In genomic region chr1:34918609-34919561, GRCh38 we compare ENCODE assay signal across 11 cellular contexts. TPM values are rescaled to one million over a fixed set of nuclear protein-coding genes. Genes with fewer than 3 reads are reported as not detected.
DNase-seq lines count a peak whose midpoint lies in the region; ATAC-seq, FAIRE-seq and TF ChIP-seq lines count a peak whose summit lies in the region.
"Had no signal": no experiment of that assay in that cellular context is flagged by ENCODE, and none has a peak within 500 bp of the region (broad histone marks: within the 10 kb centered on the region; RNA-seq: fewer than 3 reads in every experiment).

No MANE protein-coding gene starts in this region.

- H3K9me2 ChIP-seq in GM23338 (ENCODE audit: insufficient read depth): no peaks in the 10 kb centered on the region

- 6% methylated on average over 16 of the region's 21 CpGs for WGBS in right lobe of liver (ENCODE audit: insufficient coverage, low coverage, low lambda C conversion rate, missing lambda C conversion rate)

- ATAC-seq in GM23338 (peak; percentile 89), right lobe of liver (peak; percentile 36 to 61 (median 44)), GM21529 (IDR thresholded peaks at IDR 0.05; ENCODE audit: unreplicated experiment) (no peak)

- H3F3A ChIP-seq in GM23338 (replicated peaks; ENCODE audit: low read depth): no peaks in the 10 kb centered on the region

- no peaks in the 10 kb centered on the region for H3K9me3 ChIP-seq in BLaER1 treated with 17β-estradiol and CSF1 and Interleukin-3, amounts not matched to agents 10 nM and 100 nM (replicated peaks in 1 of 11)
- H3K9me3 ChIP-seq in SJCRH30 (replicated peaks): no peaks in the 10 kb centered on the region
- no peaks in the 10 kb centered on the region for H3K9me3 ChIP-seq in right lobe of liver

- H3K4me1 ChIP-seq in BLaER1 treated with 17β-estradiol and CSF1 and Interleukin-3, amounts not matched to agents 10 nM and 100 nM: peaks cover 24 to 39% (median 28%) of the 10 kb centered on the region in 10 experiments
- H3K4me1 ChIP-seq in GM23338 (ENCODE audit: insufficient read depth) (peaks cover 44% of the 10 kb centered on the region), SJCRH30 (no peaks in the 10 kb centered on the region), right lobe of liver (no peaks in the 10 kb centered on the region)

- H3K4me2 ChIP-seq in BLaER1 treated with 17β-estradiol and CSF1 and Interleukin-3, amounts not matched to agents 10 nM and 100 nM: peak overlapping the region; percentile 63 to 95 (median 89)
- peak overlapping the region; percentile 64 for H3K4me2 ChIP-seq in GM23338

- H3K36me3 ChIP-seq in BLaER1 treated with 17β-estradiol and CSF1 and Interleukin-3, amounts not matched to agents 10 nM and 100 nM: no peaks in the 10 kb centered on the region
- no peaks in the 10 kb centered on the region for H3K36me3 ChIP-seq in GM23338 (ENCODE audit: insufficient read depth)
- no peaks in the 10 kb centered on the region for H3K36me3 ChIP-seq in SJCRH30
- no peaks in the 10 kb centered on the region for H3K36me3 ChIP-seq in right lobe of liver

- no peaks in the 10 kb centered on the region for H3K36me3 Mint-ChIP-seq in GM23338 (ENCODE audit: low read depth)

- H3K9me3 Mint-ChIP-seq in GM23338: no peaks in the 10 kb centered on the region
- H3K9me3 Mint-ChIP-seq: activated CD4-positive, alpha-beta T cell treated with anti-CD3 and anti-CD28 coated beads, Interleukin-2, amount 10 ng/mL, durations not matched to agents 7 days and 5 days; central memory CD8-positive, alpha-beta T cell had no signal

- intact Hi-C loops in right lobe of liver (cut with DNase I): no loop called here

- H3K4me3 Mint-ChIP-seq in GM23338: peak overlapping the region; percentile 45
- H3K4me3 Mint-ChIP-seq: activated CD4-positive, alpha-beta T cell treated with anti-CD3 and anti-CD28 coated beads, Interleukin-2, amount 10 ng/mL, durations not matched to agents 7 days and 5 days; central memory CD8-positive, alpha-beta T cell had no signal

- H2AFZ ChIP-seq in GM23338: peak overlapping the region; percentile 84

- peak overlapping the region; percentile 7; the same call in 1 of the 2 replicates for H3K27ac Mint-ChIP-seq in GM23338
- H3K27ac Mint-ChIP-seq: activated CD4-positive, alpha-beta T cell treated with anti-CD3 and anti-CD28 coated beads, Interleukin-2, amount 10 ng/mL, durations not matched to agents 7 days and 5 days had no signal

- TF ChIP-seq POLR2A in right lobe of liver (IDR thresholded peaks at IDR 0.05) (no peak), GM12892 (IDR thresholded peaks at IDR 0.05; ENCODE audit: low read depth, low read length) (no peak)

- peaks cover 0 to 53% (median 8%) of the 10 kb centered on the region in 11 experiments; a peak in 7 of 22 replicates for H4K20me1 ChIP-seq in BLaER1 treated with 17β-estradiol and CSF1 and Interleukin-3, amounts not matched to agents 10 nM and 100 nM
- no peaks in the 10 kb centered on the region; the same call in 1 of the 2 replicates for H4K20me1 ChIP-seq in GM23338 (replicated peaks; ENCODE audit: insufficient read depth)

- peak; percentile 33 to 58; a peak in 3 of 4 replicates for TF ChIP-seq CTCF in GM23338 (conservative IDR thresholded peaks at IDR 0.05; ENCODE audit: low read depth in 2 of 2)
- no peak for TF ChIP-seq CTCF in right lobe of liver (IDR thresholded peaks at IDR 0.05)

- H3K27ac ChIP-seq in BLaER1 treated with 17β-estradiol and CSF1 and Interleukin-3, amounts not matched to agents 10 nM and 100 nM: peak overlapping the region in 9 of 11 experiments; percentile 45 to 78 (median 74); a peak in 18 of 22 replicates
- no peak overlapping the region for H3K27ac ChIP-seq in GM23338 (ENCODE audit: low read depth)
- no peak overlapping the region for H3K27ac ChIP-seq in SJCRH30
- H3K27ac ChIP-seq in right lobe of liver: no peak overlapping the region

- DNase-seq in GM23338 (ENCODE audit: low spot score) (peak; percentile 81), SJCRH30 (peak; percentile 44 to 59), right lobe of liver (no peak), GM12892 (ENCODE audit: insufficient read length) (no peak), RKO (ENCODE audit: low spot score) (no peak)
- DNase-seq in effector CD8-positive, alpha-beta T cell (lab: John Stamatoyannopoulos, UW): no peak
- DNase-seq: activated CD4-positive, alpha-beta T cell treated with anti-CD3 and anti-CD28 coated beads, Interleukin-2, amount 10 ng/mL, durations not matched to agents 7 days and 5 days had no signal

- peak overlapping the region in 8 of 10 experiments; percentile 14 to 54 (median 33); a peak in 11 of 20 replicates for H3K4me3 ChIP-seq in BLaER1 treated with 17β-estradiol and CSF1 and Interleukin-3, amounts not matched to agents 10 nM and 100 nM
- peak overlapping the region; percentile 39; the same call in 1 of the 2 replicates for H3K4me3 ChIP-seq in GM23338
- H3K4me3 ChIP-seq in SJCRH30: no peak overlapping the region
- no peak overlapping the region for H3K4me3 ChIP-seq in right lobe of liver

- peaks cover 9% of the 10 kb centered on the region for H3K27me3 Mint-ChIP-seq in GM23338 (ENCODE audit: insufficient read depth, low read depth, poor library complexity)

- H3K9ac ChIP-seq in BLaER1 treated with 17β-estradiol and CSF1 and Interleukin-3, amounts not matched to agents 10 nM and 100 nM: peak overlapping the region in 9 of 11 experiments; percentile 37 to 68 (median 54); a peak in 15 of 22 replicates

- H3K4me1 Mint-ChIP-seq in GM23338: peaks cover 46% of the 10 kb centered on the region
- H3K4me1 Mint-ChIP-seq: activated CD4-positive, alpha-beta T cell treated with anti-CD3 and anti-CD28 coated beads, Interleukin-2, amount 10 ng/mL, durations not matched to agents 7 days and 5 days; central memory CD8-positive, alpha-beta T cell had no signal

- FAIRE-seq in GM12892 (lab: Jason Lieb, UNC): no peak
- FAIRE-seq: islet of Langerhans had no signal

- H3K79me2 ChIP-seq in GM23338 (replicated peaks; ENCODE audit: insufficient read depth): no peaks in the 10 kb centered on the region

- no peaks in the 10 kb centered on the region for H3K27me3 ChIP-seq in BLaER1 treated with 17β-estradiol and CSF1 and Interleukin-3, amounts not matched to agents 10 nM and 100 nM
- H3K27me3 ChIP-seq in GM23338 (ENCODE audit: insufficient read depth) (no peaks in the 10 kb centered on the region), SJCRH30 (no peaks in the 10 kb centered on the region), right lobe of liver (no peaks in the 10 kb centered on the region)

TF ChIP-seq in GM23338, 12 proteins besides CTCF, POLR2A, EP300 and RAD21:
- TF ChIP-seq REST (IDR thresholded peaks at IDR 0.05; ENCODE audit: unreplicated experiment): peak; percentile 19
- no peak for TF ChIP-seq STAT1 (IDR thresholded peaks at IDR 0.05; ENCODE audit: unreplicated experiment)

RNA-seq across cellular contexts. Expression of gene DLGAP3, which starts 10.6 kb away (rescaled TPM):
- total RNA-seq in GM23338 (2014; rRNA removed; shearing (Covaris generic)): 12.6 and 13.7 TPM in 2 replicates
- polyA plus RNA-seq in GM23338 (2016; fragmentation: Nextera tagmentation; extraction: Ambion mirVana): 7.1 and 7.5 TPM in 2 replicates
- total RNA-seq in SJCRH30 (2014; rRNA removed; shearing (Covaris generic)): 0.81 and 0.89 TPM in 2 replicates
- under 1 TPM in 2 of 6 experiments, not detected in 4; 0.07 to 0.13 TPM for total RNA-seq in right lobe of liver
- polyA plus RNA-seq in GM12892 (2012; ENCODE audit: missing spikeins): not detected

RNA-seq across cellular contexts. Expression of gene SMIM12, which starts 59.3 kb away (rescaled TPM):
- total RNA-seq in GM23338 (2014; rRNA removed; shearing (Covaris generic)): 25.3 and 28.5 TPM in 2 replicates
- polyA plus RNA-seq in GM23338 (2016; fragmentation: Nextera tagmentation; extraction: Ambion mirVana): 22.3 and 22.7 TPM in 2 replicates
- total RNA-seq in SJCRH30 (2014; rRNA removed; shearing (Covaris generic)): 33.4 and 34.4 TPM in 2 replicates
- total RNA-seq in right lobe of liver: 10 to 100 TPM; 30.5 to 45.7 (median 32.2) TPM
- polyA plus RNA-seq in GM12892 (2012; ENCODE audit: missing spikeins): 26.3 TPM

Comparison
In these comparisons a context has a peak if more than half of its experiments do, and no peak if none do; other contexts are left out.
1. H3K27ac ChIP-seq: peak in BLaER1 treated with 17β-estradiol and CSF1 and Interleukin-3, amounts not matched to agents 10 nM and 100 nM (9 of 11); none in GM23338 (single experiment), SJCRH30 (single experiment) and right lobe of liver (0 of 3).
2. H3K4me3 ChIP-seq: peak in BLaER1 treated with 17β-estradiol and CSF1 and Interleukin-3, amounts not matched to agents 10 nM and 100 nM (8 of 10) and GM23338 (single experiment); none in SJCRH30 (single experiment) and right lobe of liver (0 of 3).
3. DNase-seq: peak in GM23338 (single experiment) and SJCRH30 (2 of 2); none in right lobe of liver (0 of 3), GM12892 (single experiment), RKO (single experiment) and effector CD8-positive, alpha-beta T cell (single experiment).
4. CTCF ChIP-seq: peak in GM23338 (2 of 2); none in right lobe of liver (0 of 4).